In genomic region chr9:137049544-137050449, GRCh38 we compare ENCODE assay signal across 8 cellular contexts. TPM values are rescaled to one million over a fixed set of nuclear protein-coding genes. Genes with fewer than 3 reads are reported as not detected.
DNase-seq lines count a peak whose midpoint lies in the region; ATAC-seq and TF ChIP-seq lines count a peak whose summit lies in the region.

No MANE protein-coding gene starts in this region.

- no peak overlapping the region for H3K4me2 ChIP-seq in OCI-LY3 (ENCODE audit: low read length)

- POLR2A ChIA-PET in HEK293T (lab: Yijun Ruan, JAX) = interaction anchor here (0.9 to 1.3 kb wide), 2 partner anchors 36 to 173 kb away, joined by 3 read pairs; no protein-coding TSS in a partner anchor

- H3K27me3 Mint-ChIP-seq in activated naive CD8-positive, alpha-beta T cell treated with anti-CD3 and anti-CD28 coated beads for 36 hours = peaks cover 72% of the 10 kb centered on the region

- H3K36me3 ChIP-seq in OCI-LY3 (replicated peaks; ENCODE audit: low read depth, low read length) = no peaks in the 10 kb centered on the region

- no peaks in the 10 kb centered on the region for H3K36me3 Mint-ChIP-seq in activated naive CD8-positive, alpha-beta T cell treated with anti-CD3 and anti-CD28 coated beads for 36 hours

- H2AFZ ChIP-seq in OCI-LY3 (ENCODE audit: low read depth, low read length) = no peak overlapping the region

- peaks cover 3% of the 10 kb centered on the region for H3K4me1 Mint-ChIP-seq in activated naive CD8-positive, alpha-beta T cell treated with anti-CD3 and anti-CD28 coated beads for 36 hours

- H3K9me3 Mint-ChIP-seq in activated naive CD8-positive, alpha-beta T cell treated with anti-CD3 and anti-CD28 coated beads for 36 hours = no peaks in the 10 kb centered on the region

- 0 out of 2 replicates have a peak, but pooled peaks cover 9% of the 10 kb centered on the region for H4K20me1 ChIP-seq in OCI-LY3 (ENCODE audit: insufficient read depth, low read length)

- H3K27me3 ChIP-seq in OCI-LY3 (ENCODE audit: low read depth, low read length) = peaks cover 15% of the 10 kb centered on the region

- no peaks in the 10 kb centered on the region for H3K9me3 ChIP-seq in OCI-LY3 (ENCODE audit: insufficient read depth, low read length)

- DNase-seq in HEK293T (ENCODE audit: extremely low spot score) (peak; percentile 78), islet precursor cell (peak; percentile 80), posterior vena cava (ENCODE audit: low spot score) (no peak)
- peak; percentile 67 for DNase-seq in activated naive CD8-positive, alpha-beta T cell treated with anti-CD3 and anti-CD28 coated beads for 36 hours
- peak; percentile 35 for DNase-seq in stimulated activated CD8-positive, alpha-beta memory T cell treated with anti-CD3 and anti-CD28 coated beads, Interleukin-15, amount 100 ng/mL, for 24 hours (ENCODE audit: low read depth)

- intact Hi-C loops in posterior vena cava (cut with DNase I) = loop anchor here in 1 of 2 donors (5.0 kb wide), 1 partner anchor 398 kb away; no protein-coding TSS in a partner anchor

- no peak overlapping the region for H3K27ac Mint-ChIP-seq in activated naive CD8-positive, alpha-beta T cell treated with anti-CD3 and anti-CD28 coated beads for 36 hours

- no peaks in the 10 kb centered on the region for H3K79me2 ChIP-seq in OCI-LY3 (ENCODE audit: low read length)

- peaks cover 3% of the 10 kb centered on the region; the same call in 1 of the 2 replicates for H3K4me1 ChIP-seq in OCI-LY3 (ENCODE audit: low read length)

- CTCF ChIA-PET in HEK293T (lab: Yijun Ruan, JAX) = interaction anchor here (0.8 to 2.0 kb wide), 7 partner anchors 11 to 177 kb away, joined by 3 to 14 read pairs (median 6); partner anchors contain the start of genes RNF224 and SAPCD2

- H3K9ac ChIP-seq in OCI-LY3 (ENCODE audit: low read length) = no peak overlapping the region

- TF ChIP-seq CTCF in C4-2B (conservative IDR thresholded peaks at IDR 0.05) (no peak; the same call in 1 of the 2 replicates), OCI-LY3 (IDR thresholded peaks at IDR 0.05; ENCODE audit: low read depth, low read length) (peak; percentile 50)

- no peak for ATAC-seq in HG03571 (IDR thresholded peaks at IDR 0.05; ENCODE audit: unreplicated experiment)

- H3K27ac ChIP-seq in C4-2B (peak overlapping the region; percentile 94), OCI-LY3 (ENCODE audit: low read length) (no peak overlapping the region)

- no peak overlapping the region for H3K4me3 ChIP-seq in OCI-LY3 (ENCODE audit: low read length)

- H3K4me3 Mint-ChIP-seq in activated naive CD8-positive, alpha-beta T cell treated with anti-CD3 and anti-CD28 coated beads for 36 hours = no peak overlapping the region

TF ChIP-seq in HEK293T, 16 proteins besides CTCF, POLR2A, EP300 and RAD21:
- TF ChIP-seq L3MBTL2 (conservative IDR thresholded peaks at IDR 0.05) (no peak), FOXA1 (IDR thresholded peaks at IDR 0.05) (no peak), SP1 (IDR thresholded peaks at IDR 0.05) (no peak), ELF4 (IDR thresholded peaks at IDR 0.05) (no peak), LEF1 (IDR thresholded peaks at IDR 0.05; ENCODE audit: borderline replicate concordance) (no peak)

RNA-seq across cellular contexts. Expression of gene NPDC1, which starts 3.8 kb away (rescaled TPM):
- 10 to 100 TPM; 13.2 to 13.5 TPM for total RNA-seq in activated naive CD8-positive, alpha-beta T cell treated with anti-CD3 and anti-CD28 coated beads for 36 hours
- 100 to 1,000 TPM; 129 to 133 TPM for total RNA-seq in posterior vena cava

RNA-seq across cellular contexts. Expression of gene ENTPD2, which starts 4.1 kb away (rescaled TPM):
- total RNA-seq in activated naive CD8-positive, alpha-beta T cell treated with anti-CD3 and anti-CD28 coated beads for 36 hours = not detected
- total RNA-seq in posterior vena cava = 1 to 10 TPM in 1 of 2 donors, under 1 TPM in 1; 0.48 to 1.2 TPM

RNA-seq across cellular contexts. Expression of gene FUT7, which starts 17.9 kb away (rescaled TPM):
- not detected for total RNA-seq in activated naive CD8-positive, alpha-beta T cell treated with anti-CD3 and anti-CD28 coated beads for 36 hours
- total RNA-seq in posterior vena cava = under 1 TPM; 0.24 to 0.32 TPM

RNA-seq across cellular contexts. Expression of gene SAPCD2, which starts 20.6 kb away (rescaled TPM):
- 10 to 100 TPM; 15.2 to 15.4 TPM for total RNA-seq in activated naive CD8-positive, alpha-beta T cell treated with anti-CD3 and anti-CD28 coated beads for 36 hours
- total RNA-seq in posterior vena cava = under 1 TPM; 0.33 to 0.42 TPM

RNA-seq across cellular contexts. Expression of gene ABCA2, which starts 21.8 kb away (rescaled TPM):
- total RNA-seq in activated naive CD8-positive, alpha-beta T cell treated with anti-CD3 and anti-CD28 coated beads for 36 hours = 1 to 10 TPM; 4.2 to 4.9 TPM
- 10 to 100 TPM; 30.8 to 32.8 TPM for total RNA-seq in posterior vena cava

Comparison
In these comparisons a context has a peak if more than half of its experiments do, and no peak if none do; other contexts are left out.
1. RNA of gene NPDC1, which starts 3.8 kb away (total RNA-seq): 129 to 133 TPM in posterior vena cava; 13.2 to 13.5 TPM in activated naive CD8-positive, alpha-beta T cell treated with anti-CD3 and anti-CD28 coated beads for 36 hours; every median in the first group is over 4 times any median in the second.